ENCODE assay signal across 30 cellular contexts in the genomic region with DNA sequence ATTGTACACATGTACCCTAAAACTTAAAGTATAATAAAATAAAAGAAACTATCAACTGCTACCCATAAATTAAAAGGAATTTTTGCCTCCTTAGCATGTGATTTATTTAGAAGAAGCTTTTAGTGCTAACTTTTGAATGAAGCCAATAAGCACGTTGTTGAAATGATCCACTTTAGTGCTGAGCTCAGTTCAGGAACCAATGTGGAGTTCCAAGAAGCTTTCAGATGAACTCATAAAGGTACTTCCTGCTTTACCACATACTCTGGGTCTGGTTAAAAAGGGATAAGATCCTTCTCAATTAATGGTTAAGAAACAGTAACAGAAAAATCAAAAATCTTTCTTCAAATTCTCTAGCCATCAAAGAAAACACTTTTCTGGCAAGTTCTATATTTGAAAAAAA. TPM values are rescaled to one million over a fixed set of nuclear protein-coding genes. Genes with fewer than 3 reads are reported as not detected.
DNase-seq lines count a peak whose midpoint lies in the region; FAIRE-seq and TF ChIP-seq lines count a peak whose summit lies in the region.
"Had no signal": no experiment of that assay in that cellular context is flagged by ENCODE, and none has a peak within 500 bp of the region (broad histone marks: within the 10 kb centered on the region; RNA-seq: fewer than 3 reads in every experiment).

No MANE protein-coding gene starts in this region.

- H3K4me3 ChIP-seq in SJCRH30 (no peak overlapping the region), coronary artery (no peak overlapping the region), kidney (ENCODE audit: low read length in 2 of 2) (no peak overlapping the region)
- H3K4me3 ChIP-seq: BLaER1, gastroesophageal sphincter, HAP-1, K562, MG63, SK-N-MC had no signal

- no peak overlapping the region for H3K4me3 Mint-ChIP-seq in osteocyte (ENCODE audit: unreplicated experiment)
- H3K4me3 Mint-ChIP-seq: activated CD4-positive, alpha-beta memory T cell treated with anti-CD3 and anti-CD28 coated beads, Interleukin-2, amount 10 ng/mL, durations not matched to agents 7 days and 5 days; activated naive CD8-positive, alpha-beta T cell; natural killer cell had no signal

- CTCF ChIA-PET in HEK293T (lab: Yijun Ruan, JAX), result no interaction called here

- POLR2A ChIA-PET in HEK293T (lab: Yijun Ruan, JAX), result interaction anchor here (1.1 kb wide), 1 partner anchor 25 kb away, joined by 4 read pairs; no protein-coding TSS in a partner anchor

- TF ChIP-seq CTCF in coronary artery (IDR thresholded peaks at IDR 0.05) (no peak), osteocyte (IDR thresholded peaks at IDR 0.05) (no peak), kidney (IDR thresholded peaks at IDR 0.05; ENCODE audit: borderline replicate concordance, extremely low read depth, insufficient read depth) (no peak)

- FAIRE-seq in H54 (lab: Jason Lieb, UNC) (peak; percentile 11), kidney (lab: Jason Lieb, UNC) (no peak)
- FAIRE-seq: colon, K562 had no signal

- H3K27me3 ChIP-seq in SJCRH30, result no peaks in the 10 kb centered on the region
- H3K27me3 ChIP-seq: BLaER1, gastroesophageal sphincter, MG63 had no signal

- H3K36me3 Mint-ChIP-seq in osteocyte (ENCODE audit: unreplicated experiment), result peaks cover 20% of the 10 kb centered on the region
- H3K36me3 Mint-ChIP-seq: activated naive CD8-positive, alpha-beta T cell; natural killer cell had no signal

- H3K36me3 ChIP-seq in SJCRH30, result peaks cover 66% of the 10 kb centered on the region
- H3K36me3 ChIP-seq in kidney (ENCODE audit: control insufficient read depth in 1 of 2, insufficient read depth in 2 of 2, low read length in 2 of 2), result no peaks in the 10 kb centered on the region
- H3K36me3 ChIP-seq: BLaER1, HAP-1, MG63 had no signal

- H3K9me3 ChIP-seq in SJCRH30 (replicated peaks) (no peaks in the 10 kb centered on the region), kidney (ENCODE audit: control insufficient read depth in 1 of 2, low read length in 2 of 2) (no peaks in the 10 kb centered on the region)
- H3K9me3 ChIP-seq: BLaER1, Caco-2, gastroesophageal sphincter, HAP-1, MG63 had no signal

- H3K9ac ChIP-seq in kidney (ENCODE audit: low read length in 2 of 2), result no peak overlapping the region
- H3K9ac ChIP-seq: BLaER1 had no signal

- peaks cover 54% of the 10 kb centered on the region for H3K4me1 Mint-ChIP-seq in osteocyte (ENCODE audit: unreplicated experiment)
- H3K4me1 Mint-ChIP-seq: activated CD4-positive, alpha-beta memory T cell treated with anti-CD3 and anti-CD28 coated beads, Interleukin-2, amount 10 ng/mL, durations not matched to agents 7 days and 5 days; natural killer cell had no signal

- no peak for TF ChIP-seq POLR2A in H54 (IDR thresholded peaks at IDR 0.05; ENCODE audit: low read depth, low read length)

- no peaks in the 10 kb centered on the region for H3K27me3 Mint-ChIP-seq in osteocyte (ENCODE audit: unreplicated experiment)
- H3K27me3 Mint-ChIP-seq: activated CD4-positive, alpha-beta memory T cell treated with anti-CD3 and anti-CD28 coated beads, Interleukin-2, amount 10 ng/mL, durations not matched to agents 7 days and 5 days had no signal

- H3K27ac ChIP-seq in SJCRH30 (peak overlapping the region; percentile 22), coronary artery (peak overlapping the region; percentile 5 to 52), kidney (ENCODE audit: low read depth in 2 of 2, low read length in 2 of 2) (no peak overlapping the region)
- H3K27ac ChIP-seq: BLaER1, SK-N-MC had no signal

- H3K4me1 ChIP-seq in SJCRH30 (peaks cover 16% of the 10 kb centered on the region), kidney (ENCODE audit: control insufficient read depth in 1 of 2, insufficient read depth in 1 of 2, low read depth in 1 of 2, low read length in 2 of 2) (no peaks in the 10 kb centered on the region)
- H3K4me1 ChIP-seq: BLaER1, Caco-2 had no signal

- peak overlapping the region; percentile 89 for H3K27ac Mint-ChIP-seq in osteocyte (ENCODE audit: unreplicated experiment)
- H3K27ac Mint-ChIP-seq: activated CD4-positive, alpha-beta memory T cell treated with anti-CD3 and anti-CD28 coated beads, Interleukin-2, amount 10 ng/mL, durations not matched to agents 7 days and 5 days; activated naive CD8-positive, alpha-beta T cell; natural killer cell had no signal

- DNase-seq in H54 (ENCODE audit: insufficient read length, low spot score) (no peak), SJCRH30 (no peak), coronary artery (ENCODE audit: low spot score) (no peak), osteocyte (ENCODE audit: extremely low spot score, unreplicated experiment) (no peak), kidney (no peak), HEK293T (ENCODE audit: extremely low spot score) (no peak), SIG-M5 treated with dmso at 0.1 percent for 504 hours (lab: John Stamatoyannopoulos, UW; ENCODE audit: unreplicated experiment) (no peak)
- no peak for DNase-seq in activated T-cell treated with anti-CD3 and anti-CD28 coated beads, Interleukin-2, amount 50 U/mL, for 1 hour
- DNase-seq: activated CD4-positive, alpha-beta memory T cell treated with anti-CD3 and anti-CD28 coated beads, Interleukin-2, amount 10 ng/mL, durations not matched to agents 7 days and 5 days; activated effector memory CD4-positive, alpha-beta T cell treated with Interleukin-2 at 50 U/mL for 16 hours; Caco-2; DMS79; effector CD8-positive, alpha-beta T cell; GDM1; natural killer cell; NCI-H1105 treated with DMSO at 0.1 percent for 48 hours; NCI-H2081 treated with DMSO at 0.1 percent for 48 hours; NCI-H345; NCI-H748 treated with DMSO at 0.1 percent for 48 hours; retina; stimulated activated CD4-positive, alpha-beta T cell treated with anti-CD3 and anti-CD28 coated beads, Interleukin-12 subunit alpha, Interleukin-12 subunit beta, amount 100 ng/mL, for 4 hours; stimulated activated CD4-positive, alpha-beta T cell treated with anti-CD3 and anti-CD28 coated beads, Interleukin-4, amount 100 ng/mL, for 1 hour had no signal

- intact Hi-C loops in kidney (cut with DNase I), result no loop called here

- no peaks in the 10 kb centered on the region for H3K9me3 Mint-ChIP-seq in osteocyte (ENCODE audit: unreplicated experiment)
- H3K9me3 Mint-ChIP-seq: activated CD4-positive, alpha-beta memory T cell treated with anti-CD3 and anti-CD28 coated beads, Interleukin-2, amount 10 ng/mL, durations not matched to agents 7 days and 5 days had no signal

TF ChIP-seq in HEK293T, 16 proteins besides CTCF, POLR2A, EP300 and RAD21:
- TF ChIP-seq TARDBP (IDR thresholded peaks at IDR 0.05), result no peak
- TF ChIP-seq ELF4 (IDR thresholded peaks at IDR 0.05), result no peak
- no peak for TF ChIP-seq HDGF (IDR thresholded peaks at IDR 0.05; ENCODE audit: borderline replicate concordance)
- no peak for TF ChIP-seq BHLHE40 (IDR thresholded peaks at IDR 0.05; ENCODE audit: borderline replicate concordance)
- no peak for TF ChIP-seq LEF1 (IDR thresholded peaks at IDR 0.05; ENCODE audit: borderline replicate concordance)
- no peak for TF ChIP-seq FOXA1 (IDR thresholded peaks at IDR 0.05)
- TF ChIP-seq L3MBTL2 (conservative IDR thresholded peaks at IDR 0.05), result no peak
- TF ChIP-seq, protein P1, sequence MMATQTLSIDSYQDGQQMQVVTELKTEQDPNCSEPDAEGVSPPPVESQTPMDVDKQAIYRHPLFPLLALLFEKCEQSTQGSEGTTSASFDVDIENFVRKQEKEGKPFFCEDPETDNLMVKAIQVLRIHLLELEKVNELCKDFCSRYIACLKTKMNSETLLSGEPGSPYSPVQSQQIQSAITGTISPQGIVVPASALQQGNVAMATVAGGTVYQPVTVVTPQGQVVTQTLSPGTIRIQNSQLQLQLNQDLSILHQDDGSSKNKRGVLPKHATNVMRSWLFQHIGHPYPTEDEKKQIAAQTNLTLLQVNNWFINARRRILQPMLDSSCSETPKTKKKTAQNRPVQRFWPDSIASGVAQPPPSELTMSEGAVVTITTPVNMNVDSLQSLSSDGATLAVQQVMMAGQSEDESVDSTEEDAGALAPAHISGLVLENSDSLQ (IDR thresholded peaks at IDR 0.05), result no peak
- TF ChIP-seq ARNT (IDR thresholded peaks at IDR 0.05), result no peak
- TF ChIP-seq FOXM1 (IDR thresholded peaks at IDR 0.05; ENCODE audit: borderline replicate concordance), result no peak
- TF ChIP-seq FOXK2 (IDR thresholded peaks at IDR 0.05), result no peak
- no peak for TF ChIP-seq SUZ12 (IDR thresholded peaks at IDR 0.05)
- no peak for TF ChIP-seq ZNF384 (IDR thresholded peaks at IDR 0.05)
- TF ChIP-seq NFRKB (IDR thresholded peaks at IDR 0.05), result no peak

RNA-seq across cellular contexts. Expression of gene TMTC1, which starts 39.4 kb away (rescaled TPM):
- total RNA-seq in SJCRH30 (2014; rRNA removed; shearing (Covaris generic)), result 121 and 129 TPM in 2 replicates
- total RNA-seq in osteocyte (35.3 and 37.5 TPM in 2 replicates), kidney (58.8 TPM)
- 10.9 TPM for polyA plus RNA-seq in kidney (ENCODE audit: insufficient read depth, low read depth, low replicate concordance)
- total RNA-seq: Caco-2 had no signal

Comparison
In these comparisons a context has a peak if more than half of its experiments do, and no peak if none do; other contexts are left out.
1. H3K27ac ChIP-seq: peak in SJCRH30 (single experiment) and coronary artery (2 of 2); none in kidney (0 of 2).